Comparison of ENCODE assay signal across 7 cellular contexts in genomic region chr14:72926292-72927028, GRCh38.
DNase-seq lines count a peak whose midpoint lies in the region; ATAC-seq lines count a peak whose summit lies in the region.

TSS of gene DCAF4 (plus strand) at chr14:72926464. CDS start at chr14:72937979, 11,515 bp downstream.

- no peaks in the 10 kb centered on the region for H3K4me1 ChIP-seq in rectal smooth muscle tissue (ENCODE audit: control insufficient read depth, insufficient read depth, low read length)

- H3K27ac ChIP-seq in rectal smooth muscle tissue (ENCODE audit: low read depth, low read length) = peak within 1 kb of the TSS; percentile 73

- peak within 1 kb of the TSS; percentile 95 for H3K4me3 ChIP-seq in rectal smooth muscle tissue (ENCODE audit: low read length)

- DNase-seq in NCI-H2081 (lab: John Stamatoyannopoulos, UW) (peak; percentile 97 to 99), T-helper 9 cell (peak; percentile 90), astrocyte of the hippocampus (ENCODE audit: low read depth, low spot score) (peak; percentile 99), hepatic stellate cell (ENCODE audit: low spot score) (peak; percentile 99)

- H3K36me3 ChIP-seq in rectal smooth muscle tissue (ENCODE audit: control insufficient read depth, insufficient read depth, low read length) = no peaks in the 10 kb centered on the region

- no peaks in the 10 kb centered on the region for H3K27me3 ChIP-seq in rectal smooth muscle tissue (ENCODE audit: control insufficient read depth, insufficient read depth, low read length)

- H3K9ac ChIP-seq in rectal smooth muscle tissue (ENCODE audit: low read length) = peak within 1 kb of the TSS; percentile 38

- ATAC-seq in GM18511 (IDR thresholded peaks at IDR 0.05; ENCODE audit: unreplicated experiment) (peak; percentile 97), HG03039 (IDR thresholded peaks at IDR 0.05; ENCODE audit: unreplicated experiment) (peak; percentile 96)

Comparison
In these comparisons a context has a peak if more than half of its experiments do, and no peak if none do; other contexts are left out.
1. Peak in every context shown above with its lines: DNase-seq, ATAC-seq, H3K4me3 ChIP-seq and H3K27ac ChIP-seq.